ENCODE assay signal across 20 cellular contexts in the genomic region with DNA sequence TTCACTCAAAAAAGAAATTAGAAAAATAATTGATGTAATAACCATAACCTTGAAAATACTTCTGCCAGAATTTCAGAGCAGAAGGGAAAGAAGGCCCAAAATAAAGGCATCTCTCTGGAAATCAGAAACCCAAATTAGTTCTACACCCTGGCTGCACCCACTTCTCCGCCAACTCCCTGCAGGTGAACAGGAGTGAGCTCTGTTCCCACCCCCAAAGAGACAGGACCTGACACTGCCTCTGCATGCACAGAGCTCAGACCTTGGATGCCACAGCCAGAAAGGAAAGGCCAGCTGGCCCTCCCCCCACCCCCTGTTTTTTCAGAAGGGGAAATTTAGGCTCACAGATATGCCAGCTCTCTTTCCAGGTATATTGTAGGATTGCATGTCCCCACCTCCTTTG.
A peak's percentile ranks its signal among the peaks of the same experiment; 100 is the strongest.
DNase-seq lines count a peak whose midpoint lies in the region; ATAC-seq and TF ChIP-seq lines count a peak whose summit lies in the region.
"Had no signal": no experiment of that assay in that cellular context is flagged by ENCODE, and none has a peak within 500 bp of the region (broad histone marks: within the 10 kb centered on the region; RNA-seq: fewer than 3 reads in every experiment).

No MANE protein-coding gene starts in this region.

- no peaks in the 10 kb centered on the region for H3K9me3 ChIP-seq in neuronal stem cell (replicated peaks in 1 of 2; ENCODE audit: control insufficient read depth in 2 of 2, insufficient read depth in 1 of 2, low read depth in 1 of 2, low read length in 2 of 2)
- H3K9me3 ChIP-seq: BE2C, Caco-2, HAP-1 had no signal

- no peak overlapping the region for H3K27ac Mint-ChIP-seq in chondrocyte (ENCODE audit: unreplicated experiment)
- H3K27ac Mint-ChIP-seq: CD4-positive, CD25-positive, alpha-beta regulatory T cell; CD8-positive, alpha-beta T cell; HFFc6 had no signal

- H2AK5ac ChIP-seq in neuronal stem cell (ENCODE audit: low read depth, low read length): no peak overlapping the region

- H3K4me2 ChIP-seq in neuronal stem cell (ENCODE audit: insufficient read depth, low read length, poor library complexity, severe bottlenecking): no peak overlapping the region
- H3K4me2 ChIP-seq: A549 had no signal

- H3K4ac ChIP-seq in neuronal stem cell (ENCODE audit: low read length): no peak overlapping the region

- H3K23ac ChIP-seq in neuronal stem cell (ENCODE audit: low read depth, low read length, poor library complexity): no peak overlapping the region

- H4K91ac ChIP-seq in neuronal stem cell (ENCODE audit: low read depth, low read length, poor library complexity): no peak overlapping the region

- peak overlapping the region; percentile 11 for H3K18ac ChIP-seq in neuronal stem cell (ENCODE audit: low read length)

- no peak overlapping the region for H3K27ac ChIP-seq in caudate nucleus (ENCODE audit: low read depth, low read length)
- no peak overlapping the region for H3K27ac ChIP-seq in neuronal stem cell (replicated peaks; ENCODE audit: low read length)
- H3K27ac ChIP-seq: A549 had no signal

- H2AFZ ChIP-seq in neuronal stem cell (ENCODE audit: low read length): no peak overlapping the region

- DNase-seq in caudate nucleus (lab: John Stamatoyannopoulos, UW) (peak in 33 of 61 donors; percentile 11 to 82 (median 33)), head of caudate nucleus (peak in 35 of 42 donors; percentile 26 to 91 (median 64)), neuronal stem cell (ENCODE audit: low spot score) (no peak), chondrocyte (ENCODE audit: low spot score) (no peak), dedifferentiated amniotic fluid mesenchymal stem cell (ENCODE audit: extremely low spot score) (no peak), sciatic nerve (ENCODE audit: low spot score) (no peak)
- DNase-seq: 8988T; ACHN; AML-193; BE2C; C1 segment of cervical spinal cord; Caco-2; CD4-positive, CD25-positive, alpha-beta regulatory T cell; CD8-positive, alpha-beta T cell; DMS153; DND-41; GOT3; HFFc6 had no signal

- no peak overlapping the region for H2BK12ac ChIP-seq in neuronal stem cell (ENCODE audit: low read length)

- H3K27me3 Mint-ChIP-seq in chondrocyte (ENCODE audit: low read depth): peaks cover 8% of the 10 kb centered on the region
- H3K27me3 Mint-ChIP-seq: CD4-positive, CD25-positive, alpha-beta regulatory T cell had no signal

- no CpG with 5 or more reads among the region's 1 CpG for WGBS in neuronal stem cell (ENCODE audit: extremely low coverage in 2 of 2, insufficient read length in 2 of 2, insufficient replicate concordance in 1 of 2), 2 donors

- intact Hi-C loops in head of caudate nucleus (cut with DNase I): no loop called here
- intact Hi-C loops in sciatic nerve (cut with DNase I): no loop called here

- peaks cover 8% of the 10 kb centered on the region for H3K9me3 Mint-ChIP-seq in chondrocyte (ENCODE audit: low read depth)
- H3K9me3 Mint-ChIP-seq: CD8-positive, alpha-beta T cell had no signal

- no peak overlapping the region for H3K4me3 Mint-ChIP-seq in chondrocyte (ENCODE audit: unreplicated experiment)
- H3K4me3 Mint-ChIP-seq: CD4-positive, CD25-positive, alpha-beta regulatory T cell; CD8-positive, alpha-beta T cell; HFFc6 had no signal

- TF ChIP-seq CTCF in chondrocyte (IDR thresholded peaks at IDR 0.05): no peak

- H3K9ac ChIP-seq in neuronal stem cell (ENCODE audit: low read depth, low read length, poor library complexity): no peak overlapping the region

- ATAC-seq in sciatic nerve: no peak
- ATAC-seq: A549; CD8-positive, alpha-beta T cell had no signal

- no peak overlapping the region for H3K14ac ChIP-seq in neuronal stem cell (ENCODE audit: low read length)

- H3K27me3 ChIP-seq in neuronal stem cell (ENCODE audit: control insufficient read depth in 3 of 3, insufficient read depth in 3 of 3, low read depth in 1 of 3, low read length in 3 of 3): peaks cover 0 to 21% (median 6%) of the 10 kb centered on the region in 3 experiments
- H3K27me3 ChIP-seq: BE2C had no signal

- H3K4me3 ChIP-seq in neuronal stem cell (ENCODE audit: low read length in 2 of 2): no peak overlapping the region
- H3K4me3 ChIP-seq: A549, HAP-1 had no signal

- H4K8ac ChIP-seq in neuronal stem cell (ENCODE audit: low read depth, low read length): no peak overlapping the region

- no peaks in the 10 kb centered on the region for H3K79me1 ChIP-seq in neuronal stem cell (ENCODE audit: low read depth, low read length)

- no peak overlapping the region for H2BK15ac ChIP-seq in neuronal stem cell (ENCODE audit: low read length)

- no peaks in the 10 kb centered on the region for H3K36me3 ChIP-seq in neuronal stem cell (replicated peaks in 1 of 2; ENCODE audit: control insufficient read depth in 2 of 2, insufficient read depth in 2 of 2, low read length in 2 of 2)
- H3K36me3 ChIP-seq: BE2C, HAP-1 had no signal

- peaks cover 0 to 18% of the 10 kb centered on the region in 2 donors for H3K4me1 ChIP-seq in neuronal stem cell (ENCODE audit: control insufficient read depth in 2 of 2, insufficient read depth in 1 of 2, low read depth in 1 of 2, low read length in 2 of 2)
- H3K4me1 ChIP-seq: A549, BE2C, Caco-2 had no signal

- no peak overlapping the region for H2BK120ac ChIP-seq in neuronal stem cell (ENCODE audit: low read depth, low read length)

- peaks cover 3% of the 10 kb centered on the region for H3K36me3 Mint-ChIP-seq in chondrocyte (ENCODE audit: low read depth)
- H3K36me3 Mint-ChIP-seq: CD4-positive, CD25-positive, alpha-beta regulatory T cell; CD8-positive, alpha-beta T cell had no signal

- no peaks in the 10 kb centered on the region for H3K4me1 Mint-ChIP-seq in chondrocyte (ENCODE audit: low read depth)

- H2BK5ac ChIP-seq in neuronal stem cell (ENCODE audit: low read length): no peak overlapping the region

Comparison
In these comparisons a context has a peak if more than half of its experiments do, and no peak if none do; other contexts are left out.
1. DNase-seq: peak in caudate nucleus (33 of 61) and head of caudate nucleus (35 of 42); none in neuronal stem cell (single experiment), chondrocyte (single experiment), dedifferentiated amniotic fluid mesenchymal stem cell (single experiment) and sciatic nerve (single experiment).